ENCODE assay signal across 8 cellular contexts in genomic region chr7:129825005-129825553, GRCh38.
DNase-seq lines count a peak whose midpoint lies in the region; ATAC-seq lines count a peak whose summit lies in the region.

No MANE protein-coding gene starts in this region.

- no peaks in the 10 kb centered on the region for H3K27me3 Mint-ChIP-seq in activated T-helper 17 cell treated with anti-CD3 and anti-CD28 coated beads, Interleukin-2, amount 50 U/mL, for 72 hours

- H3K4me3 ChIP-seq in neuronal stem cell (ENCODE audit: low read length in 2 of 2) = peak overlapping the region; percentile 65 to 91

- no peak overlapping the region for H2BK12ac ChIP-seq in neuronal stem cell (ENCODE audit: low read length)

- H2BK15ac ChIP-seq in neuronal stem cell (ENCODE audit: low read length) = peak overlapping the region; percentile 84

- H3K9me3 ChIP-seq in neuronal stem cell (replicated peaks in 1 of 2; ENCODE audit: control insufficient read depth in 2 of 2, insufficient read depth in 1 of 2, low read depth in 1 of 2, low read length in 2 of 2) = no peaks in the 10 kb centered on the region

- peak overlapping the region; percentile 69 for H3K23ac ChIP-seq in neuronal stem cell (ENCODE audit: low read depth, low read length, poor library complexity)

- no peak overlapping the region for H3K14ac ChIP-seq in neuronal stem cell (ENCODE audit: low read length)

- ATAC-seq in GM19372 (IDR thresholded peaks at IDR 0.05; ENCODE audit: low read depth, unreplicated experiment) (peak; percentile 31), HG03439 (IDR thresholded peaks at IDR 0.05; ENCODE audit: unreplicated experiment) (peak; percentile 30)
- peak; percentile 78 for ATAC-seq in activated T-helper 17 cell treated with anti-CD3 and anti-CD28 coated beads, Interleukin-2, amount 50 U/mL, for 72 hours (replicated peaks)

- H3K4me1 ChIP-seq in neuronal stem cell (ENCODE audit: control insufficient read depth in 2 of 2, insufficient read depth in 1 of 2, low read depth in 1 of 2, low read length in 2 of 2) = peaks cover under 1 to 12% of the 10 kb centered on the region in 2 donors

- H4K91ac ChIP-seq in neuronal stem cell (ENCODE audit: low read depth, low read length, poor library complexity) = no peak overlapping the region

- H2AFZ ChIP-seq in neuronal stem cell (ENCODE audit: low read length) = peak overlapping the region; percentile 98

- peak overlapping the region; percentile 30 for H2BK120ac ChIP-seq in neuronal stem cell (ENCODE audit: low read depth, low read length)

- H3K9ac ChIP-seq in neuronal stem cell (ENCODE audit: low read depth, low read length, poor library complexity) = peak overlapping the region; percentile 82

- no CpG with 5 or more reads among the region's 23 CpGs for WGBS in neuronal stem cell (ENCODE audit: extremely low coverage in 2 of 2, insufficient read length in 2 of 2, insufficient replicate concordance in 1 of 2), 2 donors

- H3K4me3 Mint-ChIP-seq in activated T-helper 17 cell treated with anti-CD3 and anti-CD28 coated beads, Interleukin-2, amount 50 U/mL, for 72 hours = peak overlapping the region; percentile 92

- no peak overlapping the region for H3K4ac ChIP-seq in neuronal stem cell (ENCODE audit: low read length)

- H3K36me3 ChIP-seq in neuronal stem cell (replicated peaks in 1 of 2; ENCODE audit: control insufficient read depth in 2 of 2, insufficient read depth in 2 of 2, low read length in 2 of 2) = no peaks in the 10 kb centered on the region

- peak overlapping the region; percentile 97 for H3K4me2 ChIP-seq in neuronal stem cell (ENCODE audit: insufficient read depth, low read length, poor library complexity, severe bottlenecking)

- no peaks in the 10 kb centered on the region for H3K27me3 ChIP-seq in neuronal stem cell (ENCODE audit: control insufficient read depth in 3 of 3, insufficient read depth in 3 of 3, low read depth in 1 of 3, low read length in 3 of 3)

- peaks cover 4% of the 10 kb centered on the region for H3K36me3 Mint-ChIP-seq in activated T-helper 17 cell treated with anti-CD3 and anti-CD28 coated beads, Interleukin-2, amount 50 U/mL, for 72 hours (ENCODE audit: low read depth)

- H2BK5ac ChIP-seq in neuronal stem cell (ENCODE audit: low read length) = no peak overlapping the region

- H3K79me1 ChIP-seq in neuronal stem cell (ENCODE audit: low read depth, low read length) = no peaks in the 10 kb centered on the region

- peak overlapping the region; percentile 89 for H3K18ac ChIP-seq in neuronal stem cell (ENCODE audit: low read length)

- DNase-seq in COR-L47 (lab: John Stamatoyannopoulos, UW) = peak; percentile 95
- peak; percentile 91 for DNase-seq in NCI-H510A treated with DMSO at 0.1 percent for 48 hours (lab: John Stamatoyannopoulos, UW)
- DNase-seq in globus pallidus (ENCODE audit: low spot score) = peak; percentile 44
- peak; percentile 61 for DNase-seq in neuronal stem cell (ENCODE audit: low spot score)
- DNase-seq in central memory CD4-positive, alpha-beta T cell = no peak

- H3K27ac Mint-ChIP-seq in activated T-helper 17 cell treated with anti-CD3 and anti-CD28 coated beads, Interleukin-2, amount 50 U/mL, for 72 hours = peak overlapping the region; percentile 90

- H3K27ac ChIP-seq in neuronal stem cell (replicated peaks; ENCODE audit: low read length) = peak overlapping the region; percentile 50

- no peak overlapping the region for H2AK5ac ChIP-seq in neuronal stem cell (ENCODE audit: low read depth, low read length)

- H4K8ac ChIP-seq in neuronal stem cell (ENCODE audit: low read depth, low read length) = no peak overlapping the region

- no peaks in the 10 kb centered on the region for H3K9me3 Mint-ChIP-seq in activated T-helper 17 cell treated with anti-CD3 and anti-CD28 coated beads, Interleukin-2, amount 50 U/mL, for 72 hours

- peaks cover 7% of the 10 kb centered on the region for H3K4me1 Mint-ChIP-seq in activated T-helper 17 cell treated with anti-CD3 and anti-CD28 coated beads, Interleukin-2, amount 50 U/mL, for 72 hours
